Comparison of ENCODE assay signal across 14 cellular contexts in genomic region chr13:110447058-110447511, GRCh38.
DNase-seq lines count a peak whose midpoint lies in the region; ATAC-seq, FAIRE-seq and TF ChIP-seq lines count a peak whose summit lies in the region.
"Had no signal": no experiment of that assay in that cellular context is flagged by ENCODE, and none has a peak within 500 bp of the region (broad histone marks: within the 10 kb centered on the region; RNA-seq: fewer than 3 reads in every experiment).

No MANE protein-coding gene starts in this region.

- peaks cover 86% of the 10 kb centered on the region for H3K36me3 ChIP-seq in brain microvascular endothelial cell (replicated peaks)

- no peak for FAIRE-seq in frontal cortex (lab: Jason Lieb, UNC)

- TF ChIP-seq CTCF in brain microvascular endothelial cell (IDR thresholded peaks at IDR 0.05; ENCODE audit: low read depth, low read length, missing control alignments), result no peak

- peak; percentile 59 for ATAC-seq in GM18858 (IDR thresholded peaks at IDR 0.05; ENCODE audit: unreplicated experiment)
- ATAC-seq in HG02852 (IDR thresholded peaks at IDR 0.05; ENCODE audit: unreplicated experiment), result peak; percentile 38
- no peak for ATAC-seq in GM19467 (IDR thresholded peaks at IDR 0.05; ENCODE audit: unreplicated experiment)
- ATAC-seq: activated CD4-positive, alpha-beta T cell treated with anti-CD3 and anti-CD28 coated beads for 36 hours had no signal

- in situ Hi-C loops in brain microvascular endothelial cell (cut with HindIII; ENCODE audit: low pct_ligation_motif_present, low sequenced_read_pairs), result no loop called here

- peak overlapping the region; percentile 57 for H3K27ac ChIP-seq in brain microvascular endothelial cell
- H3K27ac ChIP-seq: spleen had no signal

- no peak for DNase-seq in brain microvascular endothelial cell
- DNase-seq in pons (ENCODE audit: low spot score), result peak; percentile 42
- no peak for DNase-seq in AML-193 (lab: John Stamatoyannopoulos, UW)
- DNase-seq in frontal cortex (ENCODE audit: low spot score in 2 of 2), result no peak
- DNase-seq in NCI-H187 (lab: John Stamatoyannopoulos, UW), result no peak
- DNase-seq: activated CD4-positive, alpha-beta T cell treated with anti-CD3 and anti-CD28 coated beads for 36 hours; activated naive CD4-positive, alpha-beta T cell; Calu3; NCI-H226; SIG-M5; spleen had no signal

- H3K4me3 ChIP-seq in brain microvascular endothelial cell (ENCODE audit: low read depth, low read length), result no peak overlapping the region
- H3K4me3 ChIP-seq: spleen had no signal

- no peaks in the 10 kb centered on the region for H3K27me3 ChIP-seq in brain microvascular endothelial cell (replicated peaks)
